In genomic region chrX:107978707-107979307, GRCh38 we compare ENCODE assay signal across 9 cellular contexts. TPM values are rescaled to one million over a fixed set of nuclear protein-coding genes. Genes with fewer than 3 reads are reported as not detected.
DNase-seq lines count a peak whose midpoint lies in the region; TF ChIP-seq lines count a peak whose summit lies in the region.
"Had no signal": no experiment of that assay in that cellular context is flagged by ENCODE, and none has a peak within 500 bp of the region (broad histone marks: within the 10 kb centered on the region; RNA-seq: fewer than 3 reads in every experiment).

No MANE protein-coding gene starts in this region.

- no peak overlapping the region for H3K4me2 ChIP-seq in OCI-LY7 (ENCODE audit: low read length)

- TF ChIP-seq CTCF in OCI-LY7 (conservative IDR thresholded peaks at IDR 0.05; ENCODE audit: low read length): peak; percentile 64
- peak; percentile 16 to 21 for TF ChIP-seq CTCF in tibial artery (IDR thresholded peaks at IDR 0.05)

- intact Hi-C loops in OCI-LY7 (cut with micrococcal nuclease; ENCODE audit: unreplicated experiment) (no loop called here), tibial artery (cut with DNase I; ENCODE audit: low total_unique reads) (no loop called here)

- H3K4me1 ChIP-seq in OCI-LY7 (ENCODE audit: insufficient read depth, low read length, poor library complexity, severe bottlenecking) (no peaks in the 10 kb centered on the region), tibial artery (no peaks in the 10 kb centered on the region)

- POLR2A ChIA-PET in OCI-LY7 (lab: Charles Lee): no interaction called here

- H3K27me3 ChIP-seq in tibial artery (no peaks in the 10 kb centered on the region), MG63 (no peaks in the 10 kb centered on the region)

- no peaks in the 10 kb centered on the region for H3K9me2 ChIP-seq in OCI-LY7 (ENCODE audit: insufficient read depth, low read length)

- H3K9me3 ChIP-seq in OCI-LY7 (ENCODE audit: low read length): no peaks in the 10 kb centered on the region
- no peaks in the 10 kb centered on the region for H3K9me3 ChIP-seq in tibial artery
- no peaks in the 10 kb centered on the region for H3K9me3 ChIP-seq in MG63

- CTCF ChIA-PET in OCI-LY7 (lab: Charles Lee; ENCODE audit: unreplicated experiment): no interaction called here

- H4K20me1 ChIP-seq in OCI-LY7 (ENCODE audit: insufficient read depth, low read length): no peaks in the 10 kb centered on the region

- no peaks in the 10 kb centered on the region for H3K36me3 ChIP-seq in OCI-LY7 (ENCODE audit: insufficient read depth, low read length)
- no peaks in the 10 kb centered on the region for H3K36me3 ChIP-seq in tibial artery
- no peaks in the 10 kb centered on the region for H3K36me3 ChIP-seq in MG63

- no peak overlapping the region for H2AFZ ChIP-seq in OCI-LY7 (ENCODE audit: low read length)

- no TSS peak for BruUV-seq in OCI-LY7 (replicated peaks; lab: Mats Ljungman, UMichigan)

- H3K27ac ChIP-seq in OCI-LY7 (ENCODE audit: low read depth, low read length, poor library complexity, severe bottlenecking) (no peak overlapping the region), tibial artery (no peak overlapping the region)

- H3K79me2 ChIP-seq in OCI-LY7 (ENCODE audit: insufficient read depth, low read depth, low read length): no peaks in the 10 kb centered on the region

- no peak overlapping the region for H3K4me3 ChIP-seq in OCI-LY7 (ENCODE audit: low read depth, low read length, poor library complexity, severe bottlenecking)
- H3K4me3 ChIP-seq in tibial artery: no peak overlapping the region
- no peak overlapping the region for H3K4me3 ChIP-seq in MG63

- DNase-seq in SKM-1 treated with dmso at 0.1 percent for 144 hours (lab: John Stamatoyannopoulos, UW; ENCODE audit: unreplicated experiment) (peak; percentile 0), SKM-1 (lab: John Stamatoyannopoulos, UW; ENCODE audit: unreplicated experiment) (no peak), OCI-LY7 (ENCODE audit: low spot score) (peak; percentile 5), fibroblast of peridontal ligament (ENCODE audit: extremely low read depth) (peak; percentile 2), tibial artery (no peak), MG63 (no peak), NCI-H1436 treated with DMSO at 0.1 percent for 48 hours (lab: John Stamatoyannopoulos, UW) (no peak), OCI-M2 (lab: John Stamatoyannopoulos, UW; ENCODE audit: unreplicated experiment) (no peak)

RNA-seq across cellular contexts. Expression of gene TEX13B, which starts 3.4 kb away (rescaled TPM):
- total RNA-seq in OCI-LY7 (2014; rRNA removed; shearing (Covaris generic)): not detected in 2 replicates
- not detected in 2 replicates for total RNA-seq in OCI-LY7 (2022)
- total RNA-seq in MG63 (2014; rRNA removed; shearing (Covaris generic); ENCODE audit: low replicate concordance): not detected in 2 replicates
- total RNA-seq: urinary bladder had no signal

Comparison
In these comparisons a context has a peak if more than half of its experiments do, and no peak if none do; other contexts are left out.
1. DNase-seq: peak in SKM-1 treated with dmso at 0.1 percent for 144 hours (single experiment), OCI-LY7 (single experiment) and fibroblast of peridontal ligament (single experiment); none in SKM-1 (single experiment), tibial artery (0 of 2), MG63 (single experiment), NCI-H1436 treated with DMSO at 0.1 percent for 48 hours (single experiment) and OCI-M2 (single experiment).